Comparison of ENCODE assay signal across 1 cellular context in genomic region chr17:37399404-37399803, GRCh38.
TF ChIP-seq lines count a peak whose summit lies in the region.

No MANE protein-coding gene starts in this region.

TF ChIP-seq in A549, 52 proteins besides CTCF, POLR2A, EP300 and RAD21 (continued from another document):
- TF ChIP-seq E2F6 (IDR thresholded peaks at IDR 0.05; ENCODE audit: borderline replicate concordance, low read depth) (no peak), CHD2 (IDR thresholded peaks at IDR 0.05; ENCODE audit: low read length, partially characterized antibody) (no peak), CBX2 (IDR thresholded peaks at IDR 0.05; ENCODE audit: borderline replicate concordance, low read depth) (no peak), RARB (CRISPR knock-in tag; IDR thresholded peaks at IDR 0.05) (no peak), CHD4 (IDR thresholded peaks at IDR 0.05; ENCODE audit: borderline replicate concordance) (no peak), ESRRA (IDR thresholded peaks at IDR 0.05; ENCODE audit: borderline replicate concordance, low read length) (no peak), ZC3H11A (IDR thresholded peaks at IDR 0.05) (no peak), EHF (CRISPR knock-in tag; IDR thresholded peaks at IDR 0.05) (no peak), FOSL2 (IDR thresholded peaks at IDR 0.05) (no peak), FOSL2 (CRISPR knock-in tag; IDR thresholded peaks at IDR 0.05) (peak; percentile 38)
TF ChIP-seq in A549: peak in this region for 2.
